In genomic region chr18:23981369-23981768, GRCh38 we compare ENCODE assay signal across 9 cellular contexts. TPM values are rescaled to one million over a fixed set of nuclear protein-coding genes. Genes with fewer than 3 reads are reported as not detected.
DNase-seq lines count a peak whose midpoint lies in the region; ATAC-seq and FAIRE-seq lines count a peak whose summit lies in the region.
"Had no signal": no experiment of that assay in that cellular context is flagged by ENCODE, and none has a peak within 500 bp of the region (broad histone marks: within the 10 kb centered on the region; RNA-seq: fewer than 3 reads in every experiment).

No MANE protein-coding gene starts in this region.

- no peak overlapping the region for H3K4me3 ChIP-seq in small intestine (ENCODE audit: low read depth in 1 of 2, low read length in 2 of 2)

- no peaks in the 10 kb centered on the region for H3K27me3 ChIP-seq in small intestine (ENCODE audit: control insufficient read depth in 2 of 2, insufficient read depth in 2 of 2, low read length in 2 of 2)

- no peak overlapping the region for H3K27ac ChIP-seq in small intestine (ENCODE audit: low read depth in 1 of 2, low read length in 1 of 2)

- H3K36me3 ChIP-seq in small intestine (ENCODE audit: control insufficient read depth in 2 of 2, insufficient read depth in 2 of 2, low read length in 2 of 2) = no peaks in the 10 kb centered on the region

- DNase-seq in NCI-H524 (lab: John Stamatoyannopoulos, UW) = peak; percentile 86 to 96
- peak; percentile 61 for DNase-seq in retina
- no peak for DNase-seq in stimulated activated CD4-positive, alpha-beta T cell treated with anti-CD3 and anti-CD28 coated beads, Interleukin-2, amount 100 ng/mL, for 24 hours
- DNase-seq in DMS79 (lab: John Stamatoyannopoulos, UW) = no peak
- no peak for DNase-seq in stimulated activated CD4-positive, alpha-beta T cell treated with anti-CD3 and anti-CD28 coated beads, Interleukin-4, amount 100 ng/mL, for 4 hours
- DNase-seq in small intestine = no peak
- DNase-seq: T-helper 9 cell had no signal

- H3K9me3 ChIP-seq in small intestine (ENCODE audit: control insufficient read depth, low read depth) = no peaks in the 10 kb centered on the region

- WGBS in small intestine, 3 donors = 62 to 73% (median 65%) methylated on average over 5 of the region's 5 CpGs

- ATAC-seq in GM19023 (IDR thresholded peaks at IDR 0.05; ENCODE audit: unreplicated experiment) (peak; percentile 88), HG02623 (IDR thresholded peaks at IDR 0.05; ENCODE audit: unreplicated experiment) (peak; percentile 93)

- FAIRE-seq in small intestine (lab: Jason Lieb, UNC) = no peak

- no peaks in the 10 kb centered on the region for H3K4me1 ChIP-seq in small intestine (ENCODE audit: control insufficient read depth in 2 of 2, insufficient read depth in 1 of 2, low read depth in 1 of 2, low read length in 1 of 2)

RNA-seq across cellular contexts. Expression of gene TTC39C, which starts 33.2 kb away (rescaled TPM):
- 10 to 100 TPM in 1 of 3 donors, 1 to 10 TPM in 2; 4.9 to 10.3 (median 6.9) TPM for polyA plus RNA-seq in small intestine

Comparison
In these comparisons a context has a peak if more than half of its experiments do, and no peak if none do; other contexts are left out.
1. DNase-seq: peak in NCI-H524 (2 of 2) and retina (single experiment); none in stimulated activated CD4-positive, alpha-beta T cell treated with anti-CD3 and anti-CD28 coated beads, Interleukin-2, amount 100 ng/mL, for 24 hours (0 of 2), DMS79 (single experiment), stimulated activated CD4-positive, alpha-beta T cell treated with anti-CD3 and anti-CD28 coated beads, Interleukin-4, amount 100 ng/mL, for 4 hours (0 of 2) and small intestine (single experiment).